ENCODE assay signal across 1 cellular context in the genomic region with DNA sequence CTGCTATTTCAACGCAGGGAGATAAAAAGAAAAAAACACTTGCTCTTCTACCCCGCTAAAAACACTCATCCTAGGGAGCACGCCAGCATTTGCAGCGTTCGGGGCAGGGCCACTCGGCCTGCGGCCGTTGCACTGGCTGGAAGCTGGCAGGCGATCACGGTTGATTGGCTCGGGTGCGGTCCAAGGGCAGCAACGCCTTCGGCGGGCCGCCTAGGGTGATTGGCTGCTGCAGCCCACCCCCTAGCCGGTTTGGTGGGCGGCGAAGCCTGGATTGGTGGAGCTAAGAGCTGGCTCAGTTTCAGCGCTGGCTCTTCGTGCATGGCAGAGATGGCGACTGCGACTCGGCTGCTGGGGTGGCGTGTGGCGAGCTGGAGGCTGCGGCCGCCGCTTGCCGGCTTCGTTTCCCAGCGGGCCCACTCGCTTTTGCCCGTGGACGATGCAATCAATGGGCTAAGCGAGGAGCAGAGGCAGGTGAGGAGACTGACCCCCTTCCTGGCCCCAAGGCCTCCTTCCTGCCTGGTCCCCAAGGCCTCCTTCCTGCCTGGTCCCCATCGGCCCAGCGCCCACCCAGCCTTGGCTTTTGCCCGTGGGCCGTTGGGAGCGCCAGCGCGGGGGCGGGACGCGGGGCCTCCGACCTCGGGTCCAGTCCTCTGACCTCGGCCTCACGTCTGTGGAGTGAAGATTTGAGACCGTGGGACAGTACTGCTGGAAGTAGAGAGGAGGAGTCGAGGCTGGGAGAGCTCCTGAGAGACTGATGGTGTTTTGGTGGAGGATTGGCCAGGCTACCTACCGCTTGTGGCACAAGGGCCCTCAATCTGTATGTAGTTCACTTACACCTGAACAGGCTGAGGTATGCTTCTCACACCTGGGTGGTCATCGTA.
A peak's percentile ranks its signal among the peaks of the same experiment; 100 is the strongest.
TF ChIP-seq lines count a peak whose summit lies in the region.

TSS of gene IVD (plus strand) at position 295 of the 881 bp plus-strand sequence. CDS start at position 328, 33 bp downstream.

TF ChIP-seq in HepG2, 621 proteins besides CTCF, POLR2A, EP300 and RAD21 (continued from another document and continues in another):
- TF ChIP-seq, protein P1, sequence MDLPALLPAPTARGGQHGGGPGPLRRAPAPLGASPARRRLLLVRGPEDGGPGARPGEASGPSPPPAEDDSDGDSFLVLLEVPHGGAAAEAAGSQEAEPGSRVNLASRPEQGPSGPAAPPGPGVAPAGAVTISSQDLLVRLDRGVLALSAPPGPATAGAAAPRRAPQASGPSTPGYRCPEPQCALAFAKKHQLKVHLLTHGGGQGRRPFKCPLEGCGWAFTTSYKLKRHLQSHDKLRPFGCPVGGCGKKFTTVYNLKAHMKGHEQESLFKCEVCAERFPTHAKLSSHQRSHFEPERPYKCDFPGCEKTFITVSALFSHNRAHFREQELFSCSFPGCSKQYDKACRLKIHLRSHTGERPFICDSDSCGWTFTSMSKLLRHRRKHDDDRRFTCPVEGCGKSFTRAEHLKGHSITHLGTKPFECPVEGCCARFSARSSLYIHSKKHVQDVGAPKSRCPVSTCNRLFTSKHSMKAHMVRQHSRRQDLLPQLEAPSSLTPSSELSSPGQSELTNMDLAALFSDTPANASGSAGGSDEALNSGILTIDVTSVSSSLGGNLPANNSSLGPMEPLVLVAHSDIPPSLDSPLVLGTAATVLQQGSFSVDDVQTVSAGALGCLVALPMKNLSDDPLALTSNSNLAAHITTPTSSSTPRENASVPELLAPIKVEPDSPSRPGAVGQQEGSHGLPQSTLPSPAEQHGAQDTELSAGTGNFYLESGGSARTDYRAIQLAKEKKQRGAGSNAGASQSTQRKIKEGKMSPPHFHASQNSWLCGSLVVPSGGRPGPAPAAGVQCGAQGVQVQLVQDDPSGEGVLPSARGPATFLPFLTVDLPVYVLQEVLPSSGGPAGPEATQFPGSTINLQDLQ (CRISPR knock-in tag; IDR thresholded peaks at IDR 0.05), result no peak
- peak; percentile 73 for TF ChIP-seq TMF1 (CRISPR knock-in tag; IDR thresholded peaks at IDR 0.05; ENCODE audit: low read depth)
- TF ChIP-seq ZNF12 (CRISPR knock-in tag; IDR thresholded peaks at IDR 0.05), result no peak; the same call in 1 of the 2 replicates
- TF ChIP-seq YY1 (IDR thresholded peaks at IDR 0.05; ENCODE audit: insufficient read depth, insufficient replicate concordance, low read depth, low read length), result peak; percentile 85
- TF ChIP-seq SAP130 (CRISPR knock-in tag; IDR thresholded peaks at IDR 0.05; ENCODE audit: low read depth), result peak; percentile 80
- TF ChIP-seq, protein P2, sequence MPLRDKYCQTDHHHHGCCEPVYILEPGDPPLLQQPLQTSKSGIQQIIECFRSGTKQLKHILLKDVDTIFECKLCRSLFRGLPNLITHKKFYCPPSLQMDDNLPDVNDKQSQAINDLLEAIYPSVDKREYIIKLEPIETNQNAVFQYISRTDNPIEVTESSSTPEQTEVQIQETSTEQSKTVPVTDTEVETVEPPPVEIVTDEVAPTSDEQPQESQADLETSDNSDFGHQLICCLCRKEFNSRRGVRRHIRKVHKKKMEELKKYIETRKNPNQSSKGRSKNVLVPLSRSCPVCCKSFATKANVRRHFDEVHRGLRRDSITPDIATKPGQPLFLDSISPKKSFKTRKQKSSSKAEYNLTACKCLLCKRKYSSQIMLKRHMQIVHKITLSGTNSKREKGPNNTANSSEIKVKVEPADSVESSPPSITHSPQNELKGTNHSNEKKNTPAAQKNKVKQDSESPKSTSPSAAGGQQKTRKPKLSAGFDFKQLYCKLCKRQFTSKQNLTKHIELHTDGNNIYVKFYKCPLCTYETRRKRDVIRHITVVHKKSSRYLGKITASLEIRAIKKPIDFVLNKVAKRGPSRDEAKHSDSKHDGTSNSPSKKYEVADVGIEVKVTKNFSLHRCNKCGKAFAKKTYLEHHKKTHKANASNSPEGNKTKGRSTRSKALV (CRISPR knock-in tag; IDR thresholded peaks at IDR 0.05), result no peak
- TF ChIP-seq, protein P3, sequence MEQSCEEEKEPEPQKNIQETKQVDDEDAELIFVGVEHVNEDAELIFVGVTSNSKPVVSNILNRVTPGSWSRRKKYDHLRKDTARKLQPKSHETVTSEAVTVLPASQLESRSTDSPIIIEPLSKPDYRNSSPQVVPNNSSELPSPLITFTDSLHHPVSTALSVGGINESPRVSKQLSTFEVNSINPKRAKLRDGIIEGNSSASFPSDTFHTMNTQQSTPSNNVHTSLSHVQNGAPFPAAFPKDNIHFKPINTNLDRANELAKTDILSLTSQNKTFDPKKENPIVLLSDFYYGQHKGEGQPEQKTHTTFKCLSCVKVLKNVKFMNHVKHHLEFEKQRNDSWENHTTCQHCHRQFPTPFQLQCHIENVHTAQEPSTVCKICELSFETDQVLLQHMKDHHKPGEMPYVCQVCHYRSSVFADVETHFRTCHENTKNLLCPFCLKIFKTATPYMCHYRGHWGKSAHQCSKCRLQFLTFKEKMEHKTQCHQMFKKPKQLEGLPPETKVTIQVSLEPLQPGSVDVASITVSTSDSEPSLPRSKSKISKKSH (CRISPR knock-in tag; IDR thresholded peaks at IDR 0.05; ENCODE audit: borderline replicate concordance), result peak; percentile 84; the same call in 1 of the 2 replicates
- TF ChIP-seq ZNF552 (CRISPR knock-in tag; IDR thresholded peaks at IDR 0.05; ENCODE audit: borderline replicate concordance), result peak; percentile 83; the same call in 1 of the 2 replicates
- peak; percentile 60 for TF ChIP-seq MED8 (CRISPR knock-in tag; IDR thresholded peaks at IDR 0.05; ENCODE audit: insufficient replicate concordance)
- TF ChIP-seq RFX5 (IDR thresholded peaks at IDR 0.05; ENCODE audit: low read depth, low read length), result peak; percentile 46; the same call in 1 of the 2 replicates
- TF ChIP-seq NKX3-1 (CRISPR knock-in tag; IDR thresholded peaks at IDR 0.05), result no peak
- peak; percentile 67; the same call in 1 of the 2 replicates for TF ChIP-seq KMT2A (CRISPR knock-in tag; IDR thresholded peaks at IDR 0.05)
- TF ChIP-seq ZIK1 (CRISPR knock-in tag; IDR thresholded peaks at IDR 0.05; ENCODE audit: borderline replicate concordance, low read depth), result peak; percentile 77
- no peak for TF ChIP-seq PLRG1 (conservative IDR thresholded peaks at IDR 0.05)
- TF ChIP-seq POLR2AphosphoS2 (IDR thresholded peaks at IDR 0.05; ENCODE audit: low read depth, low read length), result no peak
- TF ChIP-seq ZNF674 (CRISPR knock-in tag; IDR thresholded peaks at IDR 0.05; ENCODE audit: low read depth), result no peak
- no peak for TF ChIP-seq NR3C1 (CRISPR knock-in tag; IDR thresholded peaks at IDR 0.05)
- TF ChIP-seq, protein P4, sequence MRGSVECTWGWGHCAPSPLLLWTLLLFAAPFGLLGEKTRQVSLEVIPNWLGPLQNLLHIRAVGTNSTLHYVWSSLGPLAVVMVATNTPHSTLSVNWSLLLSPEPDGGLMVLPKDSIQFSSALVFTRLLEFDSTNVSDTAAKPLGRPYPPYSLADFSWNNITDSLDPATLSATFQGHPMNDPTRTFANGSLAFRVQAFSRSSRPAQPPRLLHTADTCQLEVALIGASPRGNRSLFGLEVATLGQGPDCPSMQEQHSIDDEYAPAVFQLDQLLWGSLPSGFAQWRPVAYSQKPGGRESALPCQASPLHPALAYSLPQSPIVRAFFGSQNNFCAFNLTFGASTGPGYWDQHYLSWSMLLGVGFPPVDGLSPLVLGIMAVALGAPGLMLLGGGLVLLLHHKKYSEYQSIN (CRISPR knock-in tag; IDR thresholded peaks at IDR 0.05; ENCODE audit: borderline replicate concordance), result no peak
- TF ChIP-seq ZNF318 (CRISPR knock-in tag; IDR thresholded peaks at IDR 0.05), result no peak
- no peak for TF ChIP-seq SRSF9 (IDR thresholded peaks at IDR 0.05; ENCODE audit: borderline replicate concordance, insufficient read depth, low read depth, low read length, poor library complexity, severe bottlenecking)
- 0 out of 2 replicates have a peak, but pooled peaks have one; percentile 2 for TF ChIP-seq SNAPC5 (CRISPR knock-in tag; IDR thresholded peaks at IDR 0.05; ENCODE audit: borderline replicate concordance)
- no peak; the same call in 1 of the 2 replicates for TF ChIP-seq MAF1 (CRISPR knock-in tag; IDR thresholded peaks at IDR 0.05; ENCODE audit: borderline replicate concordance)
- TF ChIP-seq REPIN1 (CRISPR knock-in tag; IDR thresholded peaks at IDR 0.05; ENCODE audit: borderline replicate concordance, low read depth), result 0 out of 2 replicates have a peak, but pooled peaks have one; percentile 65
- peak; percentile 65 for TF ChIP-seq YEATS2 (CRISPR knock-in tag; IDR thresholded peaks at IDR 0.05; ENCODE audit: borderline replicate concordance)
- TF ChIP-seq, protein P5, sequence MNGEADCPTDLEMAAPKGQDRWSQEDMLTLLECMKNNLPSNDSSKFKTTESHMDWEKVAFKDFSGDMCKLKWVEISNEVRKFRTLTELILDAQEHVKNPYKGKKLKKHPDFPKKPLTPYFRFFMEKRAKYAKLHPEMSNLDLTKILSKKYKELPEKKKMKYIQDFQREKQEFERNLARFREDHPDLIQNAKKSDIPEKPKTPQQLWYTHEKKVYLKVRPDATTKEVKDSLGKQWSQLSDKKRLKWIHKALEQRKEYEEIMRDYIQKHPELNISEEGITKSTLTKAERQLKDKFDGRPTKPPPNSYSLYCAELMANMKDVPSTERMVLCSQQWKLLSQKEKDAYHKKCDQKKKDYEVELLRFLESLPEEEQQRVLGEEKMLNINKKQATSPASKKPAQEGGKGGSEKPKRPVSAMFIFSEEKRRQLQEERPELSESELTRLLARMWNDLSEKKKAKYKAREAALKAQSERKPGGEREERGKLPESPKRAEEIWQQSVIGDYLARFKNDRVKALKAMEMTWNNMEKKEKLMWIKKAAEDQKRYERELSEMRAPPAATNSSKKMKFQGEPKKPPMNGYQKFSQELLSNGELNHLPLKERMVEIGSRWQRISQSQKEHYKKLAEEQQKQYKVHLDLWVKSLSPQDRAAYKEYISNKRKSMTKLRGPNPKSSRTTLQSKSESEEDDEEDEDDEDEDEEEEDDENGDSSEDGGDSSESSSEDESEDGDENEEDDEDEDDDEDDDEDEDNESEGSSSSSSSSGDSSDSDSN (CRISPR knock-in tag; IDR thresholded peaks at IDR 0.05), result peak; percentile 93
- TF ChIP-seq, protein P6, sequence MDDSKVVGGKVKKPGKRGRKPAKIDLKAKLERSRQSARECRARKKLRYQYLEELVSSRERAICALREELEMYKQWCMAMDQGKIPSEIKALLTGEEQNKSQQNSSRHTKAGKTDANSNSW (CRISPR knock-in tag; IDR thresholded peaks at IDR 0.05; ENCODE audit: borderline replicate concordance), result 0 out of 2 replicates have a peak, but pooled peaks have one; percentile 31
- no peak for TF ChIP-seq NFE2L2 (IDR thresholded peaks at IDR 0.05; ENCODE audit: low read length)
- peak; percentile 37; the same call in 1 of the 2 replicates for TF ChIP-seq HINFP (CRISPR knock-in tag; IDR thresholded peaks at IDR 0.05; ENCODE audit: low read depth)
